ENCODE assay signal across 1 cellular context in the genomic region with DNA sequence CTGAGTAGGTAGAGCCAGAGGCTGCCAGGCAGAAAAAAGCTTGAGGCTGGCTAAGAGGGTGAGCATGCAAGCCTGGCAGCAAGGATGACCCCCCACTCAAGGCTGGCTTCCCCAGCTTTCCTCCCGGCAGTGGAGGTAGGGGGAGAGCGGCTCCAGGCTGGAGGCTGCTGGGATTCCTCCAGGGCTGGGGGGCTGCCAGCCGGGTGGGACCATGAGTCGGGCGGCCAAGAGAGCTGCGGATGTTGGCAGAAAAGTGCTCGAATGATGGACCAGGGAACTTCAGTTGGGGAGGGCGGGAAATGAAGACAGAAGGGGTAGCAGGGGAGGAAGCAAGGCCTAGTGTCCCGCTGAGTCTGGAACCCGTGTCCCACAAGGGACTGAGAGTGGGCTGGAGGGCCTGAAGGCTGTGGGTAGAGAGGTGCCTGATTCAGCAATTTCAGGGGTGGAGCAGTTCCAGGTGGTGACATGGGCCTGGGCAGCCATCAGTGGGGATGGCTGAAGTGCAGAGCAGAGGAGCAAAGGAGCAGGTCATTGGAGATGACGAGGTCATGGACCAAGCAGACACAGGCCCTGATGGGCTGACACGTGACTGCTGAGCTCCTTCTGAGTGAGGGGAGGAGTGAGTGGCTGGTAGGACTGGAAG.
TF ChIP-seq lines count a peak whose summit lies in the region.

No MANE protein-coding gene starts in this region.

TF ChIP-seq in endothelial cell of umbilical vein, 7 proteins besides CTCF, POLR2A, EP300 and RAD21:
- TF ChIP-seq FOS (IDR thresholded peaks at IDR 0.05; ENCODE audit: borderline replicate concordance, insufficient read depth, low read length) (no peak), GATA2 (IDR thresholded peaks at IDR 0.05; ENCODE audit: insufficient read depth, insufficient read length, low read depth, low read length) (no peak), MYC (IDR thresholded peaks at IDR 0.05; ENCODE audit: low read depth, low read length) (no peak), POLR2AphosphoS5 (IDR thresholded peaks at IDR 0.05; ENCODE audit: insufficient read depth, low read depth, low read length) (no peak), EZH2 (IDR thresholded peaks at IDR 0.05; ENCODE audit: borderline replicate concordance, low read depth, low read length, severe bottlenecking) (no peak), JUN (IDR thresholded peaks at IDR 0.05; ENCODE audit: borderline replicate concordance, insufficient read depth, insufficient read length, low read depth) (no peak)
- TF ChIP-seq, protein P1, sequence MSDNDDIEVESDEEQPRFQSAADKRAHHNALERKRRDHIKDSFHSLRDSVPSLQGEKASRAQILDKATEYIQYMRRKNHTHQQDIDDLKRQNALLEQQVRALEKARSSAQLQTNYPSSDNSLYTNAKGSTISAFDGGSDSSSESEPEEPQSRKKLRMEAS (IDR thresholded peaks at IDR 0.05; ENCODE audit: insufficient read depth, insufficient read length) = no peak
